ENCODE assay signal across 8 cellular contexts in genomic region chr16:58661199-58661830, GRCh38. TPM values are rescaled to one million over a fixed set of nuclear protein-coding genes. Genes with fewer than 3 reads are reported as not detected.
DNase-seq lines count a peak whose midpoint lies in the region; ATAC-seq and TF ChIP-seq lines count a peak whose summit lies in the region.

No MANE protein-coding gene starts in this region.

- WGBS in lung, 2 donors = 39 to 45% methylated on average over 12 of the region's 12 CpGs

- H3K9me3 ChIP-seq in Peyer's patch (no peaks in the 10 kb centered on the region), lung (ENCODE audit: control insufficient read depth in 2 of 2, insufficient read depth in 1 of 2, low read length in 1 of 2) (no peaks in the 10 kb centered on the region)

- peak; percentile 79 for ATAC-seq in GM21576 (IDR thresholded peaks at IDR 0.05; ENCODE audit: unreplicated experiment)
- peak; percentile 87 for ATAC-seq in lung (ENCODE audit: insufficient read depth, low FRiP score)

- H3K36me3 ChIP-seq in Peyer's patch (no peaks in the 10 kb centered on the region), lung (ENCODE audit: control insufficient read depth in 2 of 2, insufficient read depth in 2 of 2, low read length in 2 of 2) (no peaks in the 10 kb centered on the region)

- no peak for TF ChIP-seq POLR2A in Peyer's patch (IDR thresholded peaks at IDR 0.05)

- H3K27ac ChIP-seq in Peyer's patch (no peak overlapping the region), lung (ENCODE audit: low read depth in 1 of 2, low read length in 1 of 2) (no peak overlapping the region)

- H3K27me3 ChIP-seq in Peyer's patch = no peaks in the 10 kb centered on the region
- H3K27me3 ChIP-seq in lung (ENCODE audit: control insufficient read depth, insufficient read depth) = no peaks in the 10 kb centered on the region

- H3K4me1 ChIP-seq in Peyer's patch = no peaks in the 10 kb centered on the region
- H3K4me1 ChIP-seq in lung (ENCODE audit: control insufficient read depth in 2 of 2, insufficient read depth in 2 of 2, low read length in 2 of 2) = no peaks in the 10 kb centered on the region

- DNase-seq in NCI-H345 (lab: John Stamatoyannopoulos, UW) = peak; percentile 29
- DNase-seq in NCI-H345 treated with DMSO at 0.1 percent for 48 hours (lab: John Stamatoyannopoulos, UW; ENCODE audit: unreplicated experiment) = no peak
- DNase-seq in KBM-7 = peak; percentile 78
- peak in 1 of 3 donors; percentile 73 for DNase-seq in Peyer's patch
- DNase-seq in ecto neural progenitor cell (ENCODE audit: low spot score) = peak; percentile 52
- peak; percentile 46 for DNase-seq in lung (ENCODE audit: low spot score)
- no peak for DNase-seq in GOT3 (lab: John Stamatoyannopoulos, UW)

- TF ChIP-seq CTCF in Peyer's patch (IDR thresholded peaks at IDR 0.05) = peak in 4 of 6 experiments; percentile 45 to 76 (median 65)
- peak; percentile 38 for TF ChIP-seq CTCF in lung (IDR thresholded peaks at IDR 0.05; ENCODE audit: control extremely low read depth, extremely low read depth)

- in situ Hi-C loops in KBM-7 (cut with MboI; ENCODE audit: low pct_unique_long_range_greater_than_20kb, low sequenced_read_pairs) = loop anchor here (25.0 kb wide), 1 partner anchor 324 kb away; no protein-coding TSS in a partner anchor

- H3K4me3 ChIP-seq in Peyer's patch = no peak overlapping the region
- H3K4me3 ChIP-seq in lung = no peak overlapping the region

RNA-seq across cellular contexts. Expression of gene SLC38A7, which starts 23.3 kb away (rescaled TPM):
- total RNA-seq in Peyer's patch = 10 to 100 TPM; 12.8 to 35.5 (median 18.1) TPM
- 10 to 100 TPM; 15.3 to 18.2 TPM for total RNA-seq in lung
- 10 to 100 TPM; 11.3 to 14.4 TPM for polyA plus RNA-seq in lung

RNA-seq across cellular contexts. Expression of gene CNOT1, which starts 31.7 kb away (rescaled TPM):
- total RNA-seq in Peyer's patch (100 to 1,000 TPM; 165 to 211 (median 190) TPM), lung (100 to 1,000 TPM; 147 to 187 TPM)
- polyA plus RNA-seq in lung = 10 to 100 TPM; 35.6 to 93.4 TPM

Comparison
In these comparisons a context has a peak if more than half of its experiments do, and no peak if none do; other contexts are left out.
1. DNase-seq: peak in NCI-H345 (single experiment), KBM-7 (single experiment), ecto neural progenitor cell (single experiment) and lung (single experiment); none in NCI-H345 treated with DMSO at 0.1 percent for 48 hours (single experiment) and GOT3 (single experiment).